In the genomic region with DNA sequence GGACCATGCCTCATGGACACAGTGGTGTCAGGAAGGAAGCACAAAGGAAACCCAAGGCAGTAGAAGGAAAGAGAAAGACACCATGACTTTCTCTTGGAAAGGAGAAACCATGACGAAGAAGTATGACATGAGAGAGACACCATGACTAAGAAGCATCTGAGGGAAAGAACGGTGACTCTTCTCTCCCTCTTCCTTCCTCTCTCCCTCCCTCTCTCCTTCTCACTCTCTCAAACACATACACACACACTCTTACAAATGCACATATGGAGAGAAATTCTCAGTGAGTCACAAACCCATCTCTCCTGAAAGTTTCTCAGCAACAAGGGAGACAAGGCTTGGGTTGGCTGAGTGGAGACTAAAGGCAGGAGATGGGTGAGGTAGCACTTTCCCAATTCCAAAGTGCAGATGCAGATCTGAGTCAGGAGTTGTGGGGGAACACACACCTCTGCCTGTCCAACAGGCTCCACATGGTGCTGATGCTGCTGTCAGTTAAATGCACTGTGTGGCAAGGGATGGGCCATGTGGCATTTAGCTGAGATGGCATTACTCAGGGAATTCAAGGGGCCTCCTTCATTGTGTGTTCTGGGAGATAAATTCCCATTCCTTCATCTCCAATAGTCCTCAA, we compare ENCODE assay signal across 23 cellular contexts.
DNase-seq lines count a peak whose midpoint lies in the region; ATAC-seq and TF ChIP-seq lines count a peak whose summit lies in the region.
"Had no signal": no experiment of that assay in that cellular context is flagged by ENCODE, and none has a peak within 500 bp of the region (broad histone marks: within the 10 kb centered on the region; RNA-seq: fewer than 3 reads in every experiment).

No MANE protein-coding gene starts in this region.

- H3K56ac ChIP-seq in H9 (ENCODE audit: insufficient read length, low read depth, low read length), result no peak overlapping the region

- H3K18ac ChIP-seq in H9 (ENCODE audit: insufficient read length, low read depth, low read length), result no peak overlapping the region

- peak; percentile 51 for ATAC-seq in activated CD4-positive, alpha-beta T cell treated with anti-CD3 and anti-CD28 coated beads for 36 hours
- ATAC-seq in stimulated activated naive CD8-positive, alpha-beta T cell treated with anti-CD3 and anti-CD28 coated beads, Interleukin-15, Interleukin-2, amounts not matched to agents 100 U/mL and 50 U/mL, for 24 hours, result peak; percentile 23
- ATAC-seq in stimulated activated naive CD8-positive, alpha-beta T cell treated with anti-CD3 and anti-CD28 coated beads, Interleukin-15, amount 100 ng/mL, for 72 hours, result no peak
- peak; percentile 52 for ATAC-seq in esophagus mucosa
- ATAC-seq in stimulated activated effector memory CD8-positive, alpha-beta T cell treated with anti-CD3 and anti-CD28 coated beads, Interleukin-12 subunit alpha, Interleukin-12 subunit beta, amount 100 ng/mL, for 72 hours, result peak; percentile 65
- ATAC-seq: GM12878, GM23338 had no signal

- H4K5ac ChIP-seq in H9 (ENCODE audit: insufficient read length, low read depth, low read length), result no peak overlapping the region

- no peak overlapping the region for H2BK120ac ChIP-seq in H9 (ENCODE audit: low read depth, low read length, poor library complexity, severe bottlenecking)

- H3K23me2 ChIP-seq in H9 (ENCODE audit: insufficient read length, low read depth, low read length, poor library complexity, severe bottlenecking), result no peaks in the 10 kb centered on the region

- H3K4me3 Mint-ChIP-seq in activated CD4-positive, alpha-beta T cell treated with anti-CD3 and anti-CD28 coated beads for 36 hours, result no peak overlapping the region
- H3K4me3 Mint-ChIP-seq in stimulated activated naive CD8-positive, alpha-beta T cell treated with anti-CD3 and anti-CD28 coated beads, Interleukin-15, amount 100 ng/mL, for 72 hours, result no peak overlapping the region
- no peak overlapping the region for H3K4me3 Mint-ChIP-seq in stimulated activated effector memory CD8-positive, alpha-beta T cell treated with anti-CD3 and anti-CD28 coated beads, Interleukin-12 subunit alpha, Interleukin-12 subunit beta, amount 100 ng/mL, for 72 hours
- no peak overlapping the region for H3K4me3 Mint-ChIP-seq in H9
- H3K4me3 Mint-ChIP-seq: CD14-positive monocyte; CD4-positive, alpha-beta T cell; CD8-positive, alpha-beta memory T cell; GM23338; HFFc6 had no signal

- no peak overlapping the region for H4K91ac ChIP-seq in H9 (ENCODE audit: insufficient read length, low read depth, low read length)

- POLR2A ChIA-PET in activated CD4-positive, alpha-beta T cell treated with anti-CD3 and anti-CD28 coated beads for 36 hours (lab: Charles Lee), result no interaction called here

- DNase-seq in activated CD4-positive, alpha-beta T cell treated with anti-CD3 and anti-CD28 coated beads for 36 hours, result peak; percentile 9
- DNase-seq in activated CD4-positive, alpha-beta T cell treated with anti-CD3 and anti-CD28 coated beads, Interleukin-2, amount 50 U/mL, for 4 hours, result no peak
- no peak for DNase-seq in stimulated activated naive CD8-positive, alpha-beta T cell treated with anti-CD3 and anti-CD28 coated beads, Interleukin-15, Interleukin-2, amounts not matched to agents 100 U/mL and 50 U/mL, for 24 hours
- no peak for DNase-seq in stimulated activated naive CD8-positive, alpha-beta T cell treated with anti-CD3 and anti-CD28 coated beads, Interleukin-15, amount 100 ng/mL, for 72 hours
- no peak for DNase-seq in stimulated activated effector memory CD8-positive, alpha-beta T cell treated with anti-CD3 and anti-CD28 coated beads, Interleukin-12 subunit alpha, Interleukin-12 subunit beta, amount 100 ng/mL, for 72 hours (ENCODE audit: low spot score in 2 of 2)
- DNase-seq in hippocampal formation (lab: John Stamatoyannopoulos, UW), result no peak
- no peak for DNase-seq in H9
- DNase-seq: AML-193; BE2C; CD4-positive, alpha-beta T cell; CD8-positive, alpha-beta memory T cell; DMS 273 treated with DMSO at 0.1 percent for 48 hours; DMS79; EL; GDM1; HFFc6 had no signal

- no peaks in the 10 kb centered on the region for H3K79me2 ChIP-seq in H9 (ENCODE audit: insufficient read depth, low read length)

- CTCF ChIA-PET in activated CD4-positive, alpha-beta T cell treated with anti-CD3 and anti-CD28 coated beads for 36 hours (lab: Charles Lee), result interaction anchor here (1.2 kb wide), 1 partner anchor 84 kb away, joined by 3 read pairs; no protein-coding TSS in a partner anchor

- TF ChIP-seq CTCF in H9 (conservative IDR thresholded peaks at IDR 0.05), result no peak

- no peaks in the 10 kb centered on the region for H3K9me3 Mint-ChIP-seq in activated CD4-positive, alpha-beta T cell treated with anti-CD3 and anti-CD28 coated beads for 36 hours (ENCODE audit: low read depth)
- H3K9me3 Mint-ChIP-seq in stimulated activated naive CD8-positive, alpha-beta T cell treated with anti-CD3 and anti-CD28 coated beads, Interleukin-15, amount 100 ng/mL, for 72 hours, result no peaks in the 10 kb centered on the region
- H3K9me3 Mint-ChIP-seq in stimulated activated effector memory CD8-positive, alpha-beta T cell treated with anti-CD3 and anti-CD28 coated beads, Interleukin-12 subunit alpha, Interleukin-12 subunit beta, amount 100 ng/mL, for 72 hours, result no peaks in the 10 kb centered on the region
- peaks cover 0 to 2% of the 10 kb centered on the region in 2 experiments; a peak in 1 of 5 replicates for H3K9me3 Mint-ChIP-seq in H9
- H3K9me3 Mint-ChIP-seq: CD4-positive, alpha-beta T cell had no signal

- no peak overlapping the region for H2BK5ac ChIP-seq in H9 (ENCODE audit: insufficient read length, low read length)

- H3T11ph ChIP-seq in H9 (ENCODE audit: low read length), result no peak overlapping the region

- no peak overlapping the region for H2AFZ ChIP-seq in H9 (ENCODE audit: low read length)
- H2AFZ ChIP-seq: GM23338 had no signal

- peaks cover 4% of the 10 kb centered on the region for H3K4me1 Mint-ChIP-seq in activated CD4-positive, alpha-beta T cell treated with anti-CD3 and anti-CD28 coated beads for 36 hours
- no peaks in the 10 kb centered on the region for H3K4me1 Mint-ChIP-seq in stimulated activated naive CD8-positive, alpha-beta T cell treated with anti-CD3 and anti-CD28 coated beads, Interleukin-15, amount 100 ng/mL, for 72 hours
- H3K4me1 Mint-ChIP-seq in stimulated activated effector memory CD8-positive, alpha-beta T cell treated with anti-CD3 and anti-CD28 coated beads, Interleukin-12 subunit alpha, Interleukin-12 subunit beta, amount 100 ng/mL, for 72 hours, result no peaks in the 10 kb centered on the region
- H3K4me1 Mint-ChIP-seq in H9, result no peaks in the 10 kb centered on the region
- H3K4me1 Mint-ChIP-seq: CD14-positive monocyte; CD8-positive, alpha-beta memory T cell; GM23338 had no signal

- WGBS in H9 (ENCODE audit: extremely low coverage, insufficient read length, low lambda C conversion rate), result no CpG with 5 or more reads among the region's 2 CpGs

- no peak overlapping the region for H3K4ac ChIP-seq in H9 (ENCODE audit: low read depth, low read length)

- no peaks in the 10 kb centered on the region for H3K79me1 ChIP-seq in H9 (ENCODE audit: insufficient read depth, low read depth, low read length, poor library complexity, severe bottlenecking)

- H3K4me1 ChIP-seq in H9 (ENCODE audit: insufficient read depth, low read length), result no peaks in the 10 kb centered on the region
- H3K4me1 ChIP-seq: BE2C; BLaER1 treated with 17β-estradiol and CSF1 and Interleukin-3, amounts not matched to agents 10 nM and 100 nM; HAP-1 had no signal

- intact Hi-C loops in activated CD4-positive, alpha-beta T cell treated with anti-CD3 and anti-CD28 coated beads for 36 hours (cut with DNase I, micrococcal nuclease), result no loop called here

- H2BK20ac ChIP-seq in H9 (ENCODE audit: low read depth, low read length, poor library complexity, severe bottlenecking), result no peak overlapping the region

- H3K27ac Mint-ChIP-seq in activated CD4-positive, alpha-beta T cell treated with anti-CD3 and anti-CD28 coated beads for 36 hours, result no peak overlapping the region
- no peak overlapping the region for H3K27ac Mint-ChIP-seq in stimulated activated naive CD8-positive, alpha-beta T cell treated with anti-CD3 and anti-CD28 coated beads, Interleukin-15, amount 100 ng/mL, for 72 hours
- H3K27ac Mint-ChIP-seq in stimulated activated effector memory CD8-positive, alpha-beta T cell treated with anti-CD3 and anti-CD28 coated beads, Interleukin-12 subunit alpha, Interleukin-12 subunit beta, amount 100 ng/mL, for 72 hours, result no peak overlapping the region
- no peak overlapping the region for H3K27ac Mint-ChIP-seq in H9
- H3K27ac Mint-ChIP-seq: CD14-positive monocyte; CD4-positive, alpha-beta T cell; GM23338; HFFc6 had no signal

- H2AK5ac ChIP-seq in H9 (ENCODE audit: insufficient read length, low read length), result no peak overlapping the region

- H3K14ac ChIP-seq in H9 (ENCODE audit: insufficient read depth, low read length), result no peak overlapping the region

- H3K36me3 Mint-ChIP-seq in activated CD4-positive, alpha-beta T cell treated with anti-CD3 and anti-CD28 coated beads for 36 hours (ENCODE audit: low read depth), result no peaks in the 10 kb centered on the region
- H3K36me3 Mint-ChIP-seq in stimulated activated effector memory CD8-positive, alpha-beta T cell treated with anti-CD3 and anti-CD28 coated beads, Interleukin-12 subunit alpha, Interleukin-12 subunit beta, amount 100 ng/mL, for 72 hours, result no peaks in the 10 kb centered on the region
- no peaks in the 10 kb centered on the region; a peak in 1 of 7 replicates for H3K36me3 Mint-ChIP-seq in H9 (ENCODE audit: insufficient read depth in 1 of 3, low read depth in 3 of 3)
- H3K36me3 Mint-ChIP-seq: CD14-positive monocyte; CD8-positive, alpha-beta memory T cell had no signal

- no peak overlapping the region for H3K23ac ChIP-seq in H9 (ENCODE audit: insufficient read length, low read depth, low read length)

- H3K27me3 ChIP-seq in H9 (ENCODE audit: insufficient read depth, low read length), result no peaks in the 10 kb centered on the region
- H3K27me3 ChIP-seq: BE2C; BLaER1 treated with 17β-estradiol and CSF1 and Interleukin-3, amounts not matched to agents 10 nM and 100 nM had no signal

- H3K9ac ChIP-seq in H9 (ENCODE audit: extremely low read depth, insufficient read length, low read length), result no peak overlapping the region
- H3K9ac ChIP-seq: BLaER1 treated with 17β-estradiol and CSF1 and Interleukin-3, amounts not matched to agents 10 nM and 100 nM had no signal

- H3K4me2 ChIP-seq in H9 (ENCODE audit: insufficient read depth, insufficient read length, low read length), result no peak overlapping the region
- H3K4me2 ChIP-seq: BLaER1 treated with 17β-estradiol and CSF1 and Interleukin-3, amounts not matched to agents 10 nM and 100 nM; GM23338 had no signal

- no peaks in the 10 kb centered on the region for H3K9me3 ChIP-seq in H9 (ENCODE audit: control insufficient read depth, low read depth, low read length)
- H3K9me3 ChIP-seq: BE2C; BLaER1 treated with 17β-estradiol and CSF1 and Interleukin-3, amounts not matched to agents 10 nM and 100 nM; HAP-1 had no signal

- H3K27me3 Mint-ChIP-seq in activated CD4-positive, alpha-beta T cell treated with anti-CD3 and anti-CD28 coated beads for 36 hours, result peaks cover 18% of the 10 kb centered on the region
- H3K27me3 Mint-ChIP-seq in stimulated activated naive CD8-positive, alpha-beta T cell treated with anti-CD3 and anti-CD28 coated beads, Interleukin-15, amount 100 ng/mL, for 72 hours, result peaks cover 29% of the 10 kb centered on the region
- peaks cover 17% of the 10 kb centered on the region for H3K27me3 Mint-ChIP-seq in H9 (ENCODE audit: low read depth)

- H3K27ac ChIP-seq in H9 (ENCODE audit: insufficient read length, low read depth, low read length), result no peak overlapping the region
- H3K27ac ChIP-seq: 22Rv1; BLaER1 treated with 17β-estradiol and CSF1 and Interleukin-3, amounts not matched to agents 10 nM and 100 nM had no signal

- no peak overlapping the region for H2BK12ac ChIP-seq in H9 (ENCODE audit: insufficient read length, low read depth, low read length)

- no peaks in the 10 kb centered on the region for H4K20me1 ChIP-seq in H9 (ENCODE audit: control insufficient read depth, insufficient read depth, insufficient read length)
- H4K20me1 ChIP-seq: BLaER1 treated with 17β-estradiol and CSF1 and Interleukin-3, amounts not matched to agents 10 nM and 100 nM had no signal

- no peak overlapping the region for H4K8ac ChIP-seq in H9 (replicated peaks; ENCODE audit: insufficient read length, low read depth, low read length)

- H2BK15ac ChIP-seq in H9 (ENCODE audit: low read depth, low read length), result no peak overlapping the region
